ENCODE assay signal across 9 cellular contexts in the genomic region with DNA sequence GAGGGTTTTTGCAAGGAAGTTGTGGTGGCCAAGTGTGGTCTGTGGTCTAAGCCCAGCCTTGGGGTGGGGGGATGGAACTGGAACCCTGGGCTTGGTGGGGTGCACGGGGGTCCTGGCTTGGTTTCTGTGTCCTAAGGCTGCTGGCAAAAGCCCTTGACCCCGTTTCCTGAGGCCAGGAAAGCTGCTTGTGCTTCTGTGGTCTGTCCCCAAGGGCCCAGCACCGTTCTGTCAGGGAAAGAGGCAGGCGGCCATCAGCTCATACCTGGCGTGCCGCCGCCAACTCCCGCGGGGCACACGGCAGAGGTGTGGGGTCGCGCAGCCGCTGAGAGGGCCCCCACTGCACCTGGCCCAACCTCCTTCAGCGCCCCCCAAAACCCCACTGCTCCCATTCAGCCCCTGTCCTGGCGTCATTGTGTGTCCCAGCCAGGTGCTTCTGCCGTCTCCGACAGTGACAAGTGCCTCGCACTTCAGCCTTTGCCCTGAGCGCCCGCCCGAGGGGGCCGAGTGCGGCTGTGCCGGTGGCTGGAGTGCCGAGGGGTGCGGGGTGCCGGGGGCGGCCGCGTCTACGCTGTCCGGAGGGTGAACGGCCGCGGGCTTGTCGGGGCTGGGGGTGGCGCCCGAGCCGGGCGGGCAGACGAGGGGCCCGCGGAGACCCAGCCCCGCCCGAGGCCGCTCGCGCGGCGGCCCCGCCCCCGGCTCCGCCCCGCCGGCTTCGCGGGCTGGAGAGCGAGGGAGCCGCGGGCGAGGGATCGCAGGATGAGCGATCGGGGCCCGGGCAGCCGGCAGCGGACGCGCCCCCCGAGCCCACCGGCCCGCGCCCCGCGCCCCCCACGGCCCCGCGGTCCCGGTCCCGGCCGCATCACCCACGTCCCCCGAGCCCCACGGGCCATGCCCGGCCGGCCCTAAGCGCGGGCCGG. TPM values are rescaled to one million over a fixed set of nuclear protein-coding genes. Genes with fewer than 3 reads are reported as not detected.
DNase-seq lines count a peak whose midpoint lies in the region; ATAC-seq and TF ChIP-seq lines count a peak whose summit lies in the region.
"Had no signal": no experiment of that assay in that cellular context is flagged by ENCODE, and none has a peak within 500 bp of the region (broad histone marks: within the 10 kb centered on the region; RNA-seq: fewer than 3 reads in every experiment).

Gene CNIH2, plus strand, starts transcription at position 701 of the 917 bp plus-strand sequence. CDS start 282 bp downstream, outside the sequence.

- POLR2A ChIA-PET in AG04449 (lab: Yijun Ruan, JAX) (no interaction called here), SK-N-SH (lab: Yijun Ruan, JAX) (interaction anchor here (0.6 to 1.4 kb wide), 3 partner anchors 8 to 13 kb away, joined by 3 read pairs; partner anchors contain the start of gene TMEM151A)

- no peaks in the 10 kb centered on the region for H3K9me3 Mint-ChIP-seq in brain

- H4K20me1 ChIP-seq in SK-N-SH (ENCODE audit: insufficient read depth): peaks cover 8% of the 10 kb centered on the region

- no peaks in the 10 kb centered on the region for H3K79me2 ChIP-seq in SK-N-SH (ENCODE audit: insufficient read depth)

- no peak for DNase-seq in AG04449 (ENCODE audit: low read depth, low spot score)
- peak; percentile 93 for DNase-seq in SK-N-SH
- peak; percentile 65 for DNase-seq in left lobe of liver (ENCODE audit: low spot score)
- no peak for DNase-seq in suprapubic skin (ENCODE audit: low spot score in 2 of 2)
- DNase-seq in NCI-H1694 treated with DMSO at 0.1 percent for 48 hours (lab: John Stamatoyannopoulos, UW): no peak

- H3K4me1 ChIP-seq in SK-N-SH (ENCODE audit: control insufficient read depth in 1 of 2, insufficient read depth in 2 of 2, low read depth in 1 of 2, low read length in 1 of 2): peaks cover 0 to 40% of the 10 kb centered on the region in 2 experiments; a peak in 1 of 4 replicates
- H3K4me1 ChIP-seq in suprapubic skin: peaks cover 40% of the 10 kb centered on the region

- ATAC-seq in left lobe of liver: peak; percentile 68
- no peak for ATAC-seq in HG02571 (IDR thresholded peaks at IDR 0.05; ENCODE audit: unreplicated experiment)

- no peaks in the 10 kb centered on the region for H3K27me3 Mint-ChIP-seq in brain

- TF ChIP-seq CTCF in AG04449 (IDR thresholded peaks at IDR 0.05; ENCODE audit: insufficient read depth, low read length, missing control alignments): no peak
- TF ChIP-seq CTCF in SK-N-SH (IDR thresholded peaks at IDR 0.05): no peak
- no peak for TF ChIP-seq CTCF in brain (conservative IDR thresholded peaks at IDR 0.05)
- TF ChIP-seq CTCF in suprapubic skin (IDR thresholded peaks at IDR 0.05): no peak

- TF ChIP-seq POLR2A in GM19193 (IDR thresholded peaks at IDR 0.05; ENCODE audit: extremely low read depth, insufficient read depth, insufficient read length) (peak; percentile 17), suprapubic skin (IDR thresholded peaks at IDR 0.05) (no peak)

- H3K4me1 Mint-ChIP-seq in brain: peaks cover 52% of the 10 kb centered on the region

- H3K36me3 ChIP-seq in SK-N-SH (replicated peaks in 1 of 2; ENCODE audit: control insufficient read depth in 1 of 2, insufficient read depth in 2 of 2, low read length in 1 of 2) (peaks cover 15 to 37% of the 10 kb centered on the region in 2 experiments), suprapubic skin (peaks cover 43% of the 10 kb centered on the region)

- peak within 1 kb of the TSS; percentile 41 for H3K4me3 ChIP-seq in AG04449 (ENCODE audit: low read depth, low read length)
- H3K4me3 ChIP-seq in SK-N-SH (ENCODE audit: low read depth in 2 of 2, low read length in 1 of 2): peak within 1 kb of the TSS; percentile 44 to 51; a peak in 3 of 4 replicates
- peak within 1 kb of the TSS; percentile 42 for H3K4me3 ChIP-seq in suprapubic skin

- peaks cover 14% of the 10 kb centered on the region for H3K36me3 Mint-ChIP-seq in brain

- no peak for TF ChIP-seq EP300 in SK-N-SH (IDR thresholded peaks at IDR 0.05; ENCODE audit: borderline replicate concordance in 1 of 2, low read depth in 1 of 2, low read length in 1 of 2)
- no peak for TF ChIP-seq EP300 in suprapubic skin (IDR thresholded peaks at IDR 0.05)

- no peaks in the 10 kb centered on the region for H3K9me3 ChIP-seq in SK-N-SH
- H3K9me3 ChIP-seq in suprapubic skin: no peaks in the 10 kb centered on the region

- H3K4me2 ChIP-seq in SK-N-SH: peak within 1 kb of the TSS; percentile 57; the same call in 1 of the 2 replicates

- CTCF ChIA-PET in AG04449 (lab: Yijun Ruan, JAX) (interaction anchor here (0.8 kb wide), 1 partner anchor 9 kb away, joined by 4 read pairs; no protein-coding TSS in a partner anchor), SK-N-SH (lab: Yijun Ruan, JAX) (interaction anchor here (0.7 to 8.2 kb wide), 5 partner anchors 9 to 445 kb away, joined by 3 to 111 read pairs (median 46); partner anchors contain the start of genes RAB1B and YIF1A)

- H3K27ac ChIP-seq in SK-N-SH (ENCODE audit: low read depth in 2 of 2, low read length in 1 of 2) (peak within 1 kb of the TSS in 1 of 2 experiments; percentile 77; a peak in 2 of 4 replicates), suprapubic skin (no peak within 1 kb of the TSS)

- H2AFZ ChIP-seq in SK-N-SH (ENCODE audit: low read depth): no peak within 1 kb of the TSS

- 56% methylated on average over 4 of the region's 89 CpGs for WGBS in SK-N-SH (ENCODE audit: low lambda C conversion rate)
- WGBS in suprapubic skin: 4% methylated on average over 20 of the region's 89 CpGs

- H3K27me3 ChIP-seq in SK-N-SH (ENCODE audit: insufficient read depth) (no peaks in the 10 kb centered on the region), suprapubic skin (no peaks in the 10 kb centered on the region)

- H3K27ac Mint-ChIP-seq in brain: peak within 1 kb of the TSS; percentile 79 to 98 (median 95)

- H3F3A ChIP-seq in SK-N-SH (replicated peaks; ENCODE audit: insufficient read depth): peaks cover 24% of the 10 kb centered on the region

- TF ChIP-seq RAD21 in SK-N-SH (IDR thresholded peaks at IDR 0.05; ENCODE audit: low read length): no peak

- H3K4me3 Mint-ChIP-seq in brain: peak within 1 kb of the TSS; percentile 85 to 90 (median 90)

- no peaks in the 10 kb centered on the region for H3K9me2 ChIP-seq in SK-N-SH

- H3K9ac ChIP-seq in SK-N-SH: no peak within 1 kb of the TSS

TF ChIP-seq in SK-N-SH, 30 proteins besides CTCF, POLR2A, EP300 and RAD21:
- TF ChIP-seq CHD2 (IDR thresholded peaks at IDR 0.05; ENCODE audit: low read length, partially characterized antibody) (no peak), MXI1 (IDR thresholded peaks at IDR 0.05; ENCODE audit: low read depth, low read length) (no peak)

RNA-seq across cellular contexts. Expression of gene CNIH2, which starts in this region (rescaled TPM):
- polyA plus RNA-seq in SK-N-SH (2012; rRNA removed) (7.4 and 11.8 TPM in 2 replicates), brain (ENCODE audit: insufficient read depth, low read depth, low replicate concordance) (146 TPM)
- polyA plus RNA-seq in SK-N-SH (2012; cell fraction: cytosol; rRNA removed): 9.1 and 9.3 TPM in 2 replicates
- polyA plus RNA-seq in SK-N-SH (2012; cell fraction: nucleus; rRNA removed): 11.9 and 12.3 TPM in 2 replicates
- total RNA-seq in left lobe of liver (0.13 TPM), suprapubic skin (1 to 10 TPM in 3 of 4 donors, not detected in 1; 1.1 to 2.5 (median 1.9) TPM)
- total RNA-seq: dermis microvascular lymphatic vessel endothelial cell had no signal

Comparison
In these comparisons a context has a peak if more than half of its experiments do, and no peak if none do; other contexts are left out.
1. RNA of gene CNIH2 (polyA plus RNA-seq): 146 TPM in brain (single experiment); 7.4 to 12.3 TPM in SK-N-SH; every median in the first group is over 10 times any median in the second.
2. Peak in DNase-seq and ATAC-seq in left lobe of liver; RNA of the gene not detected or under 1 TPM.
3. Peak in every context shown above with its lines, with median percentiles within 50 percentile points of each other: H3K4me3 ChIP-seq.